In the genomic region with DNA sequence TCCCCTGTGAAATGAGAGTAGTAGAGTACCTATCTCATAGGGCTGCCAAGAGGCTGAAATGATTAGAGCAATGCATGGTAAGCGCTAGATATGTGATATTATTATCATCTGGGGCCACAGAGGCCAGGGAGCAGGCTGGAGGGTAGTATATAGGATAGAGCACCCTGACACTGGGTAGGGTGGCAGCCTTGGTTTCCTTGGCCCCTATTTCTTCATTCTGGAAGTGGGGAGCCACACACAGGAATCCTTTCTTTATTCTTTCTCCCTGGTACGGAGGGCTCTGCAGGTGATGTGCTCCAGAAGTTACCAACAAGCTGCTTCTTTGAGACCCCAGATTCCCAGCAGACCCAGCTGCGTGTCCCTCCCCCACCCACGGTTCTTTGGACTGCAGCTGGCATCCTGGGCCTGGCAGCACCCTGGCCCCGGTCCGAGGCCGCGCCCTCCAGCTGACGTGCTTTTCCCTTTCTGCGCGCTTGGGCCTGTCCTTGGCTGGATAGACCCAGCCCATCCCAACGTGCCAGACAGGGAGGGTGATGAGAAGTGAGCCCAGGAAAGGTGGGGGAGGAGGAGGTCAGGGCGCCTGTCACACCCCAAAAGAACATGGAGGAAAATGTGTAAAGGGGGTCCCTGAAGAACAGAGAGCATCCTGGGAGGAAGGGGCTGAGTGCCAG, we compare ENCODE assay signal across 27 cellular contexts. TPM values are rescaled to one million over a fixed set of nuclear protein-coding genes. Genes with fewer than 3 reads are reported as not detected.
DNase-seq lines count a peak whose midpoint lies in the region; ATAC-seq and TF ChIP-seq lines count a peak whose summit lies in the region.
"Had no signal": no experiment of that assay in that cellular context is flagged by ENCODE, and none has a peak within 500 bp of the region (broad histone marks: within the 10 kb centered on the region; RNA-seq: fewer than 3 reads in every experiment).

No MANE protein-coding gene starts in this region.

- TF ChIP-seq CTCF in epithelial cell of esophagus (IDR thresholded peaks at IDR 0.05; ENCODE audit: insufficient read depth, low read depth, low read length, missing control alignments) (no peak), mucosa of descending colon (IDR thresholded peaks at IDR 0.05) (no peak), tibial artery (IDR thresholded peaks at IDR 0.05) (no peak)

- intact Hi-C loops in mucosa of descending colon (cut with DNase I, micrococcal nuclease) = no loop called here
- intact Hi-C loops in activated T-helper 1 cell treated with anti-CD3 and anti-CD28 coated beads, Interleukin-12 subunit alpha, Interleukin-12 subunit beta, Interleukin-2, Interleukin-4 antibody, amounts not matched to agents 30 ng/mL and 10 ng/mL and 1 ng/mL, durations not matched to agents 14 hours and 24 hours and 36 hours (cut with micrococcal nuclease) = no loop called here
- intact Hi-C loops in tibial artery (cut with DNase I; ENCODE audit: low total_unique reads) = no loop called here

- no peaks in the 10 kb centered on the region for H3K4me1 Mint-ChIP-seq in activated T-helper 1 cell treated with anti-CD3 and anti-CD28 coated beads, Interleukin-12 subunit alpha, Interleukin-12 subunit beta, Interleukin-2, Interleukin-4 antibody, amounts not matched to agents 30 ng/mL and 10 ng/mL and 1 ng/mL, durations not matched to agents 14 hours and 24 hours and 36 hours (ENCODE audit: low read depth)

- no peaks in the 10 kb centered on the region for H3K36me3 Mint-ChIP-seq in activated T-helper 1 cell treated with anti-CD3 and anti-CD28 coated beads, Interleukin-12 subunit alpha, Interleukin-12 subunit beta, Interleukin-2, Interleukin-4 antibody, amounts not matched to agents 30 ng/mL and 10 ng/mL and 1 ng/mL, durations not matched to agents 14 hours and 24 hours and 36 hours (ENCODE audit: low read depth)

- DNase-seq in DMS153 (lab: John Stamatoyannopoulos, UW) = peak; percentile 26
- no peak for DNase-seq in DMS153 treated with DMSO at 0.1 percent for 48 hours (lab: John Stamatoyannopoulos, UW; ENCODE audit: unreplicated experiment)
- DNase-seq in epithelial cell of esophagus (ENCODE audit: low read depth) = peak; percentile 78
- peak; percentile 73 to 80 (median 79) for DNase-seq in mucosa of descending colon
- DNase-seq in substantia nigra (lab: John Stamatoyannopoulos, UW) = peak in 20 of 49 donors; percentile 2 to 62 (median 32)
- no peak for DNase-seq in activated T-helper 1 cell treated with anti-CD3 and anti-CD28 coated beads, Interleukin-12 subunit alpha, Interleukin-12 subunit beta, Interleukin-2, Interleukin-4 antibody, amounts not matched to agents 30 ng/mL and 10 ng/mL and 1 ng/mL, durations not matched to agents 14 hours and 24 hours and 36 hours (ENCODE audit: low spot score)
- no peak for DNase-seq in tibial artery
- DNase-seq: 8988T; activated CD4-positive, alpha-beta T cell treated with anti-CD3 and anti-CD28 coated beads, Interleukin-2, amount 50 U/mL, for 4 hours; activated naive CD4-positive, alpha-beta T cell treated with anti-CD3 and anti-CD28 coated beads, Interleukin-2, amount 50 U/mL, for 16 hours; cortex of kidney; DND-41; NCI-H187; NCI-H2227 treated with DMSO at 0.1 percent for 48 hours; pancreas; Right ventricle myocardium superior; T-helper 9 cell; upper lobe of right lung had no signal

- H3K27me3 ChIP-seq in tibial artery = no peaks in the 10 kb centered on the region
- H3K27me3 ChIP-seq: breast epithelium, heart left ventricle, pancreas, upper lobe of right lung had no signal

- no peak overlapping the region for H3K4me3 Mint-ChIP-seq in activated T-helper 1 cell treated with anti-CD3 and anti-CD28 coated beads, Interleukin-12 subunit alpha, Interleukin-12 subunit beta, Interleukin-2, Interleukin-4 antibody, amounts not matched to agents 30 ng/mL and 10 ng/mL and 1 ng/mL, durations not matched to agents 14 hours and 24 hours and 36 hours
- H3K4me3 Mint-ChIP-seq: nephron, WTC11 had no signal

- H3K27me3 Mint-ChIP-seq in activated T-helper 1 cell treated with anti-CD3 and anti-CD28 coated beads, Interleukin-12 subunit alpha, Interleukin-12 subunit beta, Interleukin-2, Interleukin-4 antibody, amounts not matched to agents 30 ng/mL and 10 ng/mL and 1 ng/mL, durations not matched to agents 14 hours and 24 hours and 36 hours (ENCODE audit: insufficient read depth) = peaks cover 15% of the 10 kb centered on the region

- H3K9me3 Mint-ChIP-seq in activated T-helper 1 cell treated with anti-CD3 and anti-CD28 coated beads, Interleukin-12 subunit alpha, Interleukin-12 subunit beta, Interleukin-2, Interleukin-4 antibody, amounts not matched to agents 30 ng/mL and 10 ng/mL and 1 ng/mL, durations not matched to agents 14 hours and 24 hours and 36 hours = no peaks in the 10 kb centered on the region
- H3K9me3 Mint-ChIP-seq: nephron, WTC11 had no signal

- H3K27ac ChIP-seq in substantia nigra (ENCODE audit: low read depth, low read length, poor library complexity, severe bottlenecking) (peak overlapping the region; percentile 17), tibial artery (no peak overlapping the region)
- H3K27ac ChIP-seq: heart left ventricle, pancreas, upper lobe of right lung had no signal

- peaks cover 32% of the 10 kb centered on the region for H3K4me1 ChIP-seq in mucosa of descending colon (ENCODE audit: low read depth)
- H3K4me1 ChIP-seq in tibial artery = peaks cover 0 to 8% (median 2%) of the 10 kb centered on the region in 4 donors
- H3K4me1 ChIP-seq: pancreas, upper lobe of right lung had no signal

- no peak overlapping the region for H3K27ac Mint-ChIP-seq in activated T-helper 1 cell treated with anti-CD3 and anti-CD28 coated beads, Interleukin-12 subunit alpha, Interleukin-12 subunit beta, Interleukin-2, Interleukin-4 antibody, amounts not matched to agents 30 ng/mL and 10 ng/mL and 1 ng/mL, durations not matched to agents 14 hours and 24 hours and 36 hours
- H3K27ac Mint-ChIP-seq: nephron, WTC11 had no signal

- no peak overlapping the region for H3K4me3 ChIP-seq in epithelial cell of esophagus (ENCODE audit: low read length)
- H3K4me3 ChIP-seq in mucosa of descending colon = no peak overlapping the region
- no peak overlapping the region for H3K4me3 ChIP-seq in tibial artery
- H3K4me3 ChIP-seq: breast epithelium, heart left ventricle, K562, pancreas, upper lobe of right lung had no signal

- ATAC-seq in mucosa of descending colon (peak; percentile 54), GM21367 (IDR thresholded peaks at IDR 0.05; ENCODE audit: unreplicated experiment) (no peak)
- ATAC-seq: heart left ventricle, K562, pancreas, sciatic nerve, upper lobe of right lung, WTC11 had no signal

- H3K36me3 ChIP-seq in mucosa of descending colon (ENCODE audit: low read depth) (no peaks in the 10 kb centered on the region), tibial artery (no peaks in the 10 kb centered on the region)
- H3K36me3 ChIP-seq: breast epithelium, heart left ventricle, upper lobe of right lung had no signal

- no peaks in the 10 kb centered on the region for H3K9me3 ChIP-seq in mucosa of descending colon
- H3K9me3 ChIP-seq in tibial artery = no peaks in the 10 kb centered on the region
- H3K9me3 ChIP-seq: breast epithelium, heart left ventricle, pancreas, upper lobe of right lung had no signal

RNA-seq across cellular contexts. Expression of a gene that starts 18.2 kb away (rescaled TPM):
- 100 to 1,000 TPM in 2 of 3 donors, 10 to 100 TPM in 1; 82.0 to 238 (median 171) TPM for total RNA-seq in mucosa of descending colon
- total RNA-seq in activated T-helper 1 cell treated with anti-CD3 and anti-CD28 coated beads, Interleukin-12 subunit alpha, Interleukin-12 subunit beta, Interleukin-2, Interleukin-4 antibody, amounts not matched to agents 30 ng/mL and 10 ng/mL and 1 ng/mL, durations not matched to agents 14 hours and 24 hours and 36 hours = 0.16 TPM in 1 of 2 replicates, not detected in the other
- total RNA-seq: Right ventricle myocardium superior had no signal

RNA-seq across cellular contexts. Expression of a gene that starts 40.1 kb away (rescaled TPM):
- not detected for total RNA-seq in mucosa of descending colon
- not detected in 2 replicates for total RNA-seq in activated T-helper 1 cell treated with anti-CD3 and anti-CD28 coated beads, Interleukin-12 subunit alpha, Interleukin-12 subunit beta, Interleukin-2, Interleukin-4 antibody, amounts not matched to agents 30 ng/mL and 10 ng/mL and 1 ng/mL, durations not matched to agents 14 hours and 24 hours and 36 hours
- total RNA-seq: H1, heart left ventricle, HT-29, K562, Right ventricle myocardium superior, sciatic nerve, WTC11 had no signal

Comparison
In these comparisons a context has a peak if more than half of its experiments do, and no peak if none do; other contexts are left out.
1. DNase-seq: peak in DMS153 (single experiment), epithelial cell of esophagus (single experiment) and mucosa of descending colon (3 of 3); none in DMS153 treated with DMSO at 0.1 percent for 48 hours (single experiment), activated T-helper 1 cell treated with anti-CD3 and anti-CD28 coated beads, Interleukin-12 subunit alpha, Interleukin-12 subunit beta, Interleukin-2, Interleukin-4 antibody, amounts not matched to agents 30 ng/mL and 10 ng/mL and 1 ng/mL, durations not matched to agents 14 hours and 24 hours and 36 hours (single experiment) and tibial artery (0 of 2).
2. RNA of a gene that starts 18.2 kb away (total RNA-seq): 82.0 to 238 TPM in mucosa of descending colon; 0.16 TPM in activated T-helper 1 cell treated with anti-CD3 and anti-CD28 coated beads, Interleukin-12 subunit alpha, Interleukin-12 subunit beta, Interleukin-2, Interleukin-4 antibody, amounts not matched to agents 30 ng/mL and 10 ng/mL and 1 ng/mL, durations not matched to agents 14 hours and 24 hours and 36 hours; every median in the first group is over 10 times any median in the second.